9 cellular contexts compared by ENCODE assay signal in genomic region chr1:228478912-228479665, GRCh38. TPM values are rescaled to one million over a fixed set of nuclear protein-coding genes. Genes with fewer than 3 reads are reported as not detected.
DNase-seq lines count a peak whose midpoint lies in the region; ATAC-seq and TF ChIP-seq lines count a peak whose summit lies in the region.
"Had no signal": no experiment of that assay in that cellular context is flagged by ENCODE, and none has a peak within 500 bp of the region (broad histone marks: within the 10 kb centered on the region; RNA-seq: fewer than 3 reads in every experiment).

No MANE protein-coding gene starts in this region.

- H3K4me1 ChIP-seq in neutrophil (ENCODE audit: control insufficient read depth in 1 of 2, insufficient read depth in 1 of 2, low read depth in 1 of 2, low read length in 1 of 2) = peaks cover 9 to 11% of the 10 kb centered on the region in 2 experiments

- H3K4me3 ChIP-seq in neutrophil (ENCODE audit: low read depth in 1 of 2, low read length in 1 of 2) = no peak overlapping the region

- H3K27ac ChIP-seq in neutrophil = peak overlapping the region; percentile 39
- H3K27ac ChIP-seq in CD4-positive, alpha-beta T cell (ENCODE audit: low read depth, low read length) = no peak overlapping the region

- ATAC-seq in GM19035 (IDR thresholded peaks at IDR 0.05; ENCODE audit: unreplicated experiment) (peak; percentile 71), HG03108 (IDR thresholded peaks at IDR 0.05; ENCODE audit: unreplicated experiment) (peak; percentile 71)
- ATAC-seq in CD4-positive, alpha-beta T cell (ENCODE audit: poor library complexity) = no peak

- CTCF ChIA-PET in activated CD4-positive, alpha-beta memory T cell treated with anti-CD3 and anti-CD28 coated beads, Interleukin-2, amount 10 ng/mL, durations not matched to agents 7 days and 5 days (lab: Charles Lee) = interaction anchor here (0.6 to 2.4 kb wide), 7 partner anchors 8 to 72 kb away, joined by 3 to 21 read pairs (median 4); partner anchors contain the start of genes RNF187 and TRIM11
- CTCF ChIA-PET in CD4-positive, alpha-beta T cell (lab: Charles Lee) = interaction anchor here (0.9 to 1.0 kb wide), 2 partner anchors 16 to 22 kb away, joined by 3 to 4 read pairs; no protein-coding TSS in a partner anchor

- intact Hi-C loops in CD4-positive, alpha-beta T cell (cut with DNase I, micrococcal nuclease) = no loop called here

- no peaks in the 10 kb centered on the region for H3K9me3 ChIP-seq in neutrophil
- no peaks in the 10 kb centered on the region for H3K9me3 ChIP-seq in CD4-positive, alpha-beta T cell (ENCODE audit: control insufficient read depth, low read length)

- H3K4me3 Mint-ChIP-seq in activated CD4-positive, alpha-beta memory T cell treated with anti-CD3 and anti-CD28 coated beads, Interleukin-2, amount 10 ng/mL, durations not matched to agents 7 days and 5 days = peak overlapping the region; percentile 48
- H3K4me3 Mint-ChIP-seq in CD4-positive, alpha-beta T cell = no peak overlapping the region
- H3K4me3 Mint-ChIP-seq: nephron had no signal

- no peaks in the 10 kb centered on the region for H3K36me3 Mint-ChIP-seq in activated CD4-positive, alpha-beta memory T cell treated with anti-CD3 and anti-CD28 coated beads, Interleukin-2, amount 10 ng/mL, durations not matched to agents 7 days and 5 days (ENCODE audit: low read depth)
- no peaks in the 10 kb centered on the region for H3K36me3 Mint-ChIP-seq in CD4-positive, alpha-beta T cell (ENCODE audit: low read depth)

- H3K4me1 Mint-ChIP-seq in activated CD4-positive, alpha-beta memory T cell treated with anti-CD3 and anti-CD28 coated beads, Interleukin-2, amount 10 ng/mL, durations not matched to agents 7 days and 5 days = peaks cover 62% of the 10 kb centered on the region
- H3K4me1 Mint-ChIP-seq in CD4-positive, alpha-beta T cell (ENCODE audit: low read depth) = peaks cover 13% of the 10 kb centered on the region
- H3K4me1 Mint-ChIP-seq: nephron had no signal

- H3K36me3 ChIP-seq in neutrophil = no peaks in the 10 kb centered on the region

- H3K9me3 Mint-ChIP-seq in activated CD4-positive, alpha-beta memory T cell treated with anti-CD3 and anti-CD28 coated beads, Interleukin-2, amount 10 ng/mL, durations not matched to agents 7 days and 5 days = no peaks in the 10 kb centered on the region
- H3K9me3 Mint-ChIP-seq in CD4-positive, alpha-beta T cell = no peaks in the 10 kb centered on the region
- H3K9me3 Mint-ChIP-seq: nephron had no signal

- peaks cover 2% of the 10 kb centered on the region for H3K27me3 Mint-ChIP-seq in activated CD4-positive, alpha-beta memory T cell treated with anti-CD3 and anti-CD28 coated beads, Interleukin-2, amount 10 ng/mL, durations not matched to agents 7 days and 5 days
- H3K27me3 Mint-ChIP-seq in CD4-positive, alpha-beta T cell = no peaks in the 10 kb centered on the region

- peaks cover 71% of the 10 kb centered on the region for H3K27me3 ChIP-seq in neutrophil
- H3K27me3 ChIP-seq in CD4-positive, alpha-beta T cell (ENCODE audit: control insufficient read depth, insufficient read depth, low read length) = no peaks in the 10 kb centered on the region

- peak overlapping the region; percentile 91 for H3K27ac Mint-ChIP-seq in activated CD4-positive, alpha-beta memory T cell treated with anti-CD3 and anti-CD28 coated beads, Interleukin-2, amount 10 ng/mL, durations not matched to agents 7 days and 5 days
- H3K27ac Mint-ChIP-seq in CD4-positive, alpha-beta T cell = no peak overlapping the region

- TF ChIP-seq CTCF in neutrophil (IDR thresholded peaks at IDR 0.05) = no peak
- TF ChIP-seq CTCF in CD4-positive, alpha-beta T cell (IDR thresholded peaks at IDR 0.05) = no peak

- DNase-seq in activated CD4-positive, alpha-beta memory T cell treated with anti-CD3 and anti-CD28 coated beads, Interleukin-2, amount 10 ng/mL, durations not matched to agents 7 days and 5 days = peak; percentile 59
- DNase-seq in CD4-positive, alpha-beta T cell = no peak
- DNase-seq in cerebellar nuclear complex (lab: John Stamatoyannopoulos, UW) (no peak), AG20443 (ENCODE audit: low spot score) (no peak)
- DNase-seq: NCI-H1048 had no signal

- POLR2A ChIA-PET in activated CD4-positive, alpha-beta memory T cell treated with anti-CD3 and anti-CD28 coated beads, Interleukin-2, amount 10 ng/mL, durations not matched to agents 7 days and 5 days (lab: Charles Lee) = interaction anchor here (1.0 to 9.3 kb wide), 6 partner anchors 7 to 397 kb away, joined by 3 to 151 read pairs (median 9); partner anchors contain the start of genes ARF1 and RNF187
- POLR2A ChIA-PET in CD4-positive, alpha-beta T cell (lab: Charles Lee) = interaction anchor here (1.1 to 1.5 kb wide), 2 partner anchors 21 to 22 kb away, joined by 3 to 4 read pairs; a partner anchor contains a TSS

RNA-seq across cellular contexts. Expression of gene RNF187, which starts 8.1 kb away (rescaled TPM):
- 100 to 1,000 TPM; 121 to 127 TPM for total RNA-seq in activated CD4-positive, alpha-beta memory T cell treated with anti-CD3 and anti-CD28 coated beads, Interleukin-2, amount 10 ng/mL, durations not matched to agents 7 days and 5 days
- total RNA-seq in CD4-positive, alpha-beta T cell = 10 to 100 TPM; 40.7 to 45.1 TPM
